8 cellular contexts compared by ENCODE assay signal in genomic region chr6:104859225-104860146, GRCh38. TPM values are rescaled to one million over a fixed set of nuclear protein-coding genes. Genes with fewer than 3 reads are reported as not detected.
A peak's percentile ranks its signal among the peaks of the same experiment; 100 is the strongest.
DNase-seq lines count a peak whose midpoint lies in the region; ATAC-seq and TF ChIP-seq lines count a peak whose summit lies in the region.

Gene HACE1 (minus strand): TSS chr6:104859919. CDS start chr6:104859642, 277 bp downstream.

- ATAC-seq in gastroesophageal sphincter, result peak; percentile 99

- no peaks in the 10 kb centered on the region for H3K27me3 ChIP-seq in HAP-1 (ENCODE audit: low read depth)
- H3K27me3 ChIP-seq in MG63, result no peaks in the 10 kb centered on the region
- no peaks in the 10 kb centered on the region for H3K27me3 ChIP-seq in gastroesophageal sphincter

- TF ChIP-seq CTCF in gastroesophageal sphincter (IDR thresholded peaks at IDR 0.05), result peak in 3 of 4 experiments; percentile 10 to 39 (median 25)

- TF ChIP-seq EP300 in gastroesophageal sphincter (IDR thresholded peaks at IDR 0.05), result no peak

- H3K4me3 ChIP-seq in HAP-1 (peak within 1 kb of the TSS; percentile 63), MG63 (peak within 1 kb of the TSS; percentile 64), gastroesophageal sphincter (peak within 1 kb of the TSS; percentile 65)

- 0% methylated on average over 6 to 18 of the region's 89 CpGs for WGBS in gastroesophageal sphincter (ENCODE audit: low coverage in 1 of 2), 2 donors

- in situ Hi-C loops in HAP-1 (cut with MboI; ENCODE audit: low sequenced_read_pairs), result no loop called here

- peak; percentile 25 to 33 for TF ChIP-seq POLR2A in gastroesophageal sphincter (IDR thresholded peaks at IDR 0.05)

- no peaks in the 10 kb centered on the region for H3K36me3 ChIP-seq in HAP-1 (replicated peaks)
- H3K36me3 ChIP-seq in MG63, result no peaks in the 10 kb centered on the region
- no peaks in the 10 kb centered on the region for H3K36me3 ChIP-seq in gastroesophageal sphincter

- peak; percentile 64 for DNase-seq in GF-D8 (lab: John Stamatoyannopoulos, UW)
- DNase-seq in HAP-1 (ENCODE audit: low spot score in 2 of 2), result peak; percentile 85 to 94
- peak; percentile 94 for DNase-seq in MG63
- peak; percentile 90 for DNase-seq in SIG-M5 treated with dmso at 0.1 percent for 504 hours (lab: John Stamatoyannopoulos, UW; ENCODE audit: unreplicated experiment)
- DNase-seq in activated gamma-delta T cell treated with anti-CD3 and anti-CD28 coated beads, Interleukin-2, amount 50 U/mL, for 16 hours (ENCODE audit: low read depth), result peak; percentile 76
- DNase-seq in non-pigmented ciliary epithelial cell (ENCODE audit: low read depth), result peak; percentile 38
- peak; percentile 91 for DNase-seq in superior temporal gyrus (ENCODE audit: extremely low spot score)

- H3K27ac ChIP-seq in gastroesophageal sphincter, result peak within 1 kb of the TSS in 3 of 4 donors; percentile 81 to 88 (median 88)

- H3K4me1 ChIP-seq in HAP-1, result peaks cover 2% of the 10 kb centered on the region; the same call in 1 of the 2 replicates
- H3K4me1 ChIP-seq in gastroesophageal sphincter, result peaks cover 0 to 24% (median 4%) of the 10 kb centered on the region in 3 donors

- H3K9me3 ChIP-seq in HAP-1 (no peaks in the 10 kb centered on the region), MG63 (no peaks in the 10 kb centered on the region), gastroesophageal sphincter (no peaks in the 10 kb centered on the region)

RNA-seq across cellular contexts. Expression of gene HACE1, which starts in this region (rescaled TPM):
- total RNA-seq in MG63 (2014; rRNA removed; shearing (Covaris generic); ENCODE audit: low replicate concordance), result 6.2 and 9.0 TPM in 2 replicates
- total RNA-seq in gastroesophageal sphincter, result 10 to 100 TPM; 14.7 to 25.5 (median 22.5) TPM

Comparison
In these comparisons a context has a peak if more than half of its experiments do, and no peak if none do; other contexts are left out.
1. Peak in every context shown above with its lines: DNase-seq, ATAC-seq, H3K4me3 ChIP-seq and H3K27ac ChIP-seq.
2. DNase-seq: peak in every context shown above with its lines; median percentile 94 in MG63; 91 in superior temporal gyrus; 90 in SIG-M5 treated with dmso at 0.1 percent for 504 hours; 90 in HAP-1; 76 in activated gamma-delta T cell treated with anti-CD3 and anti-CD28 coated beads, Interleukin-2, amount 50 U/mL, for 16 hours; 64 in GF-D8; 38 in non-pigmented ciliary epithelial cell.